8 cellular contexts compared by ENCODE assay signal in genomic region chrX:154458116-154458953, GRCh38. TPM values are rescaled to one million over a fixed set of nuclear protein-coding genes. Genes with fewer than 3 reads are reported as not detected.
DNase-seq lines count a peak whose midpoint lies in the region; ATAC-seq, FAIRE-seq and TF ChIP-seq lines count a peak whose summit lies in the region.

Gene PLXNA3 (plus strand): TSS chrX:154458281. CDS start chrX:154460184, 1,903 bp downstream.

- no peaks in the 10 kb centered on the region for H3K36me3 ChIP-seq in ovary

- 21 to 43% (median 34%) methylated on average over 12 to 88 of the region's 88 CpGs for WGBS in ovary, 3 donors

- peak; percentile 52 for ATAC-seq in GM18505 (IDR thresholded peaks at IDR 0.05; ENCODE audit: unreplicated experiment)
- peak; percentile 66 for ATAC-seq in HG02678 (IDR thresholded peaks at IDR 0.05; ENCODE audit: unreplicated experiment)

- H3K4me3 ChIP-seq in ovary, result peak within 1 kb of the TSS; percentile 50

- H3K4me1 ChIP-seq in ovary (ENCODE audit: insufficient read depth), result no peaks in the 10 kb centered on the region

- TF ChIP-seq POLR2A in GM18505 (IDR thresholded peaks at IDR 0.05; ENCODE audit: borderline replicate concordance, extremely low read depth, insufficient read depth, insufficient read length) (peak; percentile 64), ovary (IDR thresholded peaks at IDR 0.05) (peak; percentile 40)

- peak within 1 kb of the TSS; percentile 51 to 73 for H3K27ac ChIP-seq in ovary

- no peak for TF ChIP-seq EP300 in ovary (IDR thresholded peaks at IDR 0.05)

- intact Hi-C loops in head of caudate nucleus (cut with DNase I) (no loop called here), ovary (cut with DNase I) (no loop called here)

- no peaks in the 10 kb centered on the region for H3K9me3 ChIP-seq in ovary

- peak; percentile 43 for DNase-seq in activated gamma-delta T cell treated with anti-CD3 and anti-CD28 coated beads, Interleukin-2, amount 50 U/mL, for 16 hours (ENCODE audit: low read depth)
- DNase-seq in head of caudate nucleus (peak in 32 of 42 donors; percentile 40 to 79 (median 61)), ovary (peak in 4 of 5 donors; percentile 55 to 76 (median 66)), urothelium cell line (ENCODE audit: low spot score) (peak; percentile 72), RCC 7860 (ENCODE audit: low spot score) (no peak)

- no peaks in the 10 kb centered on the region for H3K27me3 ChIP-seq in ovary

- no peak for TF ChIP-seq CTCF in ovary (IDR thresholded peaks at IDR 0.05)

- FAIRE-seq in urothelium cell line (lab: Jason Lieb, UNC), result no peak
- FAIRE-seq in RCC 7860 (lab: Jason Lieb, UNC), result no peak

TF ChIP-seq in PFSK-1, 5 proteins besides CTCF, POLR2A, EP300 and RAD21:
- TF ChIP-seq REST (IDR thresholded peaks at IDR 0.05; ENCODE audit: insufficient read depth in 1 of 2, low read depth in 2 of 2, low read length in 2 of 2) (no peak), POLR2AphosphoS5 (IDR thresholded peaks at IDR 0.05; ENCODE audit: low read depth, low read length) (no peak), TAF1 (IDR thresholded peaks at IDR 0.05; ENCODE audit: borderline replicate concordance, insufficient read depth, low read length) (0 out of 2 replicates have a peak, but pooled peaks have one; percentile 47), FOXP2 (optimal IDR thresholded peaks at IDR 0.05; ENCODE audit: borderline replicate concordance, extremely low read depth, extremely low read length, insufficient read depth) (no peak), SIN3A (IDR thresholded peaks at IDR 0.05; ENCODE audit: borderline replicate concordance, insufficient read depth, low read length) (no peak)

RNA-seq across cellular contexts. Expression of gene PLXNA3, which starts in this region (rescaled TPM):
- 61.7 TPM for polyA plus RNA-seq in PFSK-1 (2012; ENCODE audit: insufficient read length, low read depth)
- 100 to 1,000 TPM in 1 of 7 donors, 10 to 100 TPM in 5, 1 to 10 TPM in 1; 9.5 to 118 (median 50.9) TPM for total RNA-seq in ovary
- 10 to 100 TPM; 11.0 to 17.0 TPM for polyA plus RNA-seq in ovary
